8 cellular contexts compared by ENCODE assay signal in genomic region chr7:39949980-39950472, GRCh38. TPM values are rescaled to one million over a fixed set of nuclear protein-coding genes. Genes with fewer than 3 reads are reported as not detected.
DNase-seq lines count a peak whose midpoint lies in the region; ATAC-seq and TF ChIP-seq lines count a peak whose summit lies in the region.

Gene CDK13 (plus strand): TSS chr7:39950256. CDS start chr7:39950642, 386 bp downstream.

- peaks cover 45 to 58% (median 55%) of the 10 kb centered on the region in 3 donors for H3K4me1 Mint-ChIP-seq in CD8-positive, alpha-beta memory T cell

- H3K4me1 ChIP-seq in CD8-positive, alpha-beta memory T cell (ENCODE audit: insufficient read depth, low read length), result peaks cover 31% of the 10 kb centered on the region
- H3K4me1 ChIP-seq in OCI-LY3 (ENCODE audit: low read length) (peaks cover 24% of the 10 kb centered on the region), mucosa of rectum (ENCODE audit: control insufficient read depth in 2 of 2, insufficient read depth in 2 of 2, low read length in 2 of 2) (peaks cover 23 to 25% of the 10 kb centered on the region in 2 donors)

- H3K9me3 ChIP-seq in CD8-positive, alpha-beta memory T cell (ENCODE audit: low read length), result no peaks in the 10 kb centered on the region
- no peaks in the 10 kb centered on the region for H3K9me3 ChIP-seq in OCI-LY3 (ENCODE audit: insufficient read depth, low read length)
- H3K9me3 ChIP-seq in mucosa of rectum (ENCODE audit: control insufficient read depth in 2 of 2, low read length in 2 of 2), result no peaks in the 10 kb centered on the region

- H3K27me3 ChIP-seq in CD8-positive, alpha-beta memory T cell (ENCODE audit: insufficient read depth, low read length, poor library complexity, severe bottlenecking), result no peaks in the 10 kb centered on the region
- H3K27me3 ChIP-seq in OCI-LY3 (ENCODE audit: low read depth, low read length), result no peaks in the 10 kb centered on the region
- H3K27me3 ChIP-seq in mucosa of rectum (ENCODE audit: control insufficient read depth in 2 of 2, insufficient read depth in 2 of 2, low read length in 2 of 2), result no peaks in the 10 kb centered on the region

- peaks cover 0 to 1% (median 0%) of the 10 kb centered on the region in 5 donors for H3K9me3 Mint-ChIP-seq in CD8-positive, alpha-beta memory T cell

- H3K4me3 ChIP-seq in CD8-positive, alpha-beta memory T cell (ENCODE audit: low read length), result peak within 1 kb of the TSS; percentile 85
- H3K4me3 ChIP-seq in OCI-LY3 (ENCODE audit: low read length) (peak within 1 kb of the TSS; percentile 96), mucosa of rectum (ENCODE audit: low read length in 2 of 2) (peak within 1 kb of the TSS; percentile 97 to 98)

- peaks cover 0 to 25% (median 1%) of the 10 kb centered on the region in 3 donors for H3K36me3 Mint-ChIP-seq in CD8-positive, alpha-beta memory T cell

- H3K9ac ChIP-seq in OCI-LY3 (ENCODE audit: low read length) (peak within 1 kb of the TSS; percentile 98), mucosa of rectum (ENCODE audit: low read depth in 1 of 2, low read length in 2 of 2) (peak within 1 kb of the TSS; percentile 95 to 98)

- no peaks in the 10 kb centered on the region for H3K36me3 ChIP-seq in CD8-positive, alpha-beta memory T cell (ENCODE audit: insufficient read depth, low read length)
- peaks cover 20% of the 10 kb centered on the region for H3K36me3 ChIP-seq in OCI-LY3 (replicated peaks; ENCODE audit: low read depth, low read length)
- peaks cover 0 to 4% of the 10 kb centered on the region in 2 donors for H3K36me3 ChIP-seq in mucosa of rectum (ENCODE audit: control insufficient read depth in 2 of 2, insufficient read depth in 2 of 2, low read length in 2 of 2)

- peak; percentile 91 to 98 (median 95) for DNase-seq in CD8-positive, alpha-beta memory T cell
- DNase-seq in activated T-cell treated with anti-CD3 and anti-CD28 coated beads for 1 hour (ENCODE audit: low read depth) (peak; percentile 78), epithelial cell of prostate (ENCODE audit: low read depth, low spot score) (peak; percentile 37)
- peak; percentile 89 for DNase-seq in stimulated activated CD8-positive, alpha-beta memory T cell treated with anti-CD3 and anti-CD28 coated beads, Interleukin-4, amount 100 ng/mL, for 48 hours

- H3K27me3 Mint-ChIP-seq in CD8-positive, alpha-beta memory T cell, result peaks cover 0 to 6% of the 10 kb centered on the region in 2 donors

- ATAC-seq in GM19438 (IDR thresholded peaks at IDR 0.05; ENCODE audit: low read depth, unreplicated experiment), result peak; percentile 37
- peak; percentile 43 for ATAC-seq in HG03571 (IDR thresholded peaks at IDR 0.05; ENCODE audit: unreplicated experiment)

- peak within 1 kb of the TSS; percentile 88 to 99 (median 98) for H3K4me3 Mint-ChIP-seq in CD8-positive, alpha-beta memory T cell

- H2AFZ ChIP-seq in OCI-LY3 (ENCODE audit: low read depth, low read length), result peak within 1 kb of the TSS; percentile 62; the same call in 1 of the 2 replicates

- H3K4me2 ChIP-seq in OCI-LY3 (ENCODE audit: low read length), result peak within 1 kb of the TSS; percentile 96

- peak within 1 kb of the TSS; percentile 93 for H3K27ac ChIP-seq in CD8-positive, alpha-beta memory T cell (ENCODE audit: low read depth, low read length)
- H3K27ac ChIP-seq in OCI-LY3 (ENCODE audit: low read length) (peak within 1 kb of the TSS; percentile 99), epithelial cell of prostate (peak within 1 kb of the TSS; percentile 99), mucosa of rectum (ENCODE audit: low read depth in 2 of 2, low read length in 2 of 2) (peak within 1 kb of the TSS; percentile 100)

- H4K20me1 ChIP-seq in OCI-LY3 (ENCODE audit: insufficient read depth, low read length), result peaks cover 34% of the 10 kb centered on the region

- H3K27ac Mint-ChIP-seq in CD8-positive, alpha-beta memory T cell, result peak within 1 kb of the TSS; percentile 97 to 100 (median 100)

- CTCF ChIA-PET in CD8-positive, alpha-beta memory T cell (lab: Charles Lee), result interaction anchor here (0.9 to 5.8 kb wide), 8 partner anchors 9 to 184 kb away, joined by 3 to 45 read pairs (median 9); partner anchors contain the start of genes MPLKIP and SUGCT

- peaks cover 56% of the 10 kb centered on the region for H3K79me2 ChIP-seq in OCI-LY3 (ENCODE audit: low read length)

- no peak for TF ChIP-seq CTCF in OCI-LY3 (IDR thresholded peaks at IDR 0.05; ENCODE audit: low read depth, low read length)

- POLR2A ChIA-PET in CD8-positive, alpha-beta memory T cell (lab: Charles Lee), result interaction anchor here (1.0 to 2.5 kb wide), 6 partner anchors 29 to 326 kb away, joined by 3 to 14 read pairs (median 7); partner anchors contain the start of genes MPLKIP, RALA and SUGCT

RNA-seq across cellular contexts. Expression of gene CDK13, which starts in this region (rescaled TPM):
- total RNA-seq in CD8-positive, alpha-beta memory T cell, result 10 to 100 TPM; 43.2 to 43.9 TPM
- 45.8 TPM for polyA plus RNA-seq in CD8-positive, alpha-beta memory T cell

Comparison
In these comparisons a context has a peak if more than half of its experiments do, and no peak if none do; other contexts are left out.
1. Peak in every context shown above with its lines: DNase-seq, ATAC-seq, H3K4me3 ChIP-seq and H3K27ac ChIP-seq.
2. DNase-seq: peak in every context shown above with its lines; median percentile 95 in CD8-positive, alpha-beta memory T cell; 89 in stimulated activated CD8-positive, alpha-beta memory T cell treated with anti-CD3 and anti-CD28 coated beads, Interleukin-4, amount 100 ng/mL, for 48 hours; 78 in activated T-cell treated with anti-CD3 and anti-CD28 coated beads for 1 hour; 37 in epithelial cell of prostate.